ENCODE assay signal across 6 cellular contexts in the genomic region with DNA sequence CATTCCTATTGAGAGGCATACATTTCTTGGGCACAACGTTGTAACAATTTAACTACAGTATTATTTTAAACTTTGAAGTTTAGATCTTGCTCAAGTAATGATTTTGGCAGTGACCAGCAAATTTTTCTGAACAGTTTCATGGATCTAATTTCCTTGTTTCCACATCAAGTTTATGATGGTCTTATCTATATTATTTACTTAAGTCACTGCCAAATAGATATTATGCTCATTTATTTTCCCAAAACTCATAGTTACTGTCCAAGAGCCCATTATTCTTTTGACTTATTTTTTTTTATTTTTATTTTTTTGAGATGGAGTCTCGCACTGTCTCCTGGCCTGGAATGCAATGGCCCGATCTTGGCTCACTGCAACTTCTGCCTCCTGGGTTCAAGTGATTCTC.
"Had no signal": no experiment of that assay in that cellular context is flagged by ENCODE, and none has a peak within 500 bp of the region (broad histone marks: within the 10 kb centered on the region; RNA-seq: fewer than 3 reads in every experiment).

No MANE protein-coding gene starts in this region.

- DNase-seq: IMR-90, KBM-7 had no signal

- ATAC-seq: HepG2, K562 had no signal

- H3K27ac ChIP-seq: HL-60 had no signal

- FAIRE-seq: HepG2, HTR-8/SVneo, K562 had no signal

- H3K4me3 ChIP-seq: K562 had no signal
